Comparison of ENCODE assay signal across 12 cellular contexts in the genomic region with DNA sequence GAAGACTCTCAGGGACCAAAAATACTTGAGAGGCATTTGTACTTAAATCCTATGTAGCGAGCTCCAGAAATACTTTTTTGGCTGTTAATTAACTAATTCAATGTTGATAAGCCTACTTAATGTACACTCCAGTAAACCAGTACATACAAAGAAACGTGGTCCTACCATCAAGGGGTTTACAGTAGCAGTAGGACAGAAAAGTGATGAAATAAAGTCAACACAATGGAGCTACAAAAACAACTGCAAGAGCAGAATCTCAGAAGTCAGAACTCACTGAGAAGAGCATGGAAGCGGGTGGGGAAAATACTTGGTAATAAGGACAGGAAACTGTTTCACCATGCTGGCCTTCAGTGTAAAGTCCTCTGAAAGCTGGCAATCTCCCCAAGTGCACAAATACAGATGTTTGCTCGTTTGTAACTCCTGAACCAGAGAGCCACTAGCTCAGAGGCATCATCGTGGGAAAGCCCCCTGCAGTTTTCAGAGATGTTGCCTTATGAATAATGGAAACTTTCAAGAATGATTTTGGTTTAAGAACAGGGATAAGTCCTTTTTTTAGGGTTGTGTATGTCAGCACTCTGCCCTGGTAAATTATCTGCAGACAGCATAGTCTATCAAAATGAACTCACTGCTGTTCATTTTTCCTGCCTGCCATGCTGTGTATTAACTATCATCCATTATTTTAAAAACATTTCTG.
DNase-seq lines count a peak whose midpoint lies in the region; ATAC-seq and TF ChIP-seq lines count a peak whose summit lies in the region.
"Had no signal": no experiment of that assay in that cellular context is flagged by ENCODE, and none has a peak within 500 bp of the region (broad histone marks: within the 10 kb centered on the region; RNA-seq: fewer than 3 reads in every experiment).

No MANE protein-coding gene starts in this region.

- H3K4me1 Mint-ChIP-seq in endothelial cell (ENCODE audit: unreplicated experiment): peaks cover 18% of the 10 kb centered on the region

- no peaks in the 10 kb centered on the region for H3K27me3 Mint-ChIP-seq in endothelial cell (ENCODE audit: unreplicated experiment)
- H3K27me3 Mint-ChIP-seq: memory B cell had no signal

- H3K4me3 Mint-ChIP-seq in endothelial cell (ENCODE audit: unreplicated experiment): no peak overlapping the region
- H3K4me3 Mint-ChIP-seq: memory B cell, type B pancreatic cell had no signal

- WGBS in right lobe of liver (ENCODE audit: insufficient coverage, low coverage, low lambda C conversion rate, missing lambda C conversion rate): 15% methylated on average over 5 of the region's 5 CpGs

- no peaks in the 10 kb centered on the region for H3K27me3 ChIP-seq in right lobe of liver

- no peak for TF ChIP-seq POLR2A in right lobe of liver (IDR thresholded peaks at IDR 0.05)

- DNase-seq in right lobe of liver (peak in 1 of 3 donors; percentile 78), COLO668 (lab: John Stamatoyannopoulos, UW; ENCODE audit: unreplicated experiment) (no peak), endothelial cell (ENCODE audit: low spot score) (no peak), NCI-H1092 treated with DMSO at 0.1 percent for 48 hours (lab: John Stamatoyannopoulos, UW) (no peak)
- no peak for DNase-seq in activated CD4-positive, CD25-positive, alpha-beta regulatory T cell treated with anti-CD3 and anti-CD28 coated beads, Interleukin-2, amount 50 U/mL, for 72 hours
- DNase-seq: IMR-90; stimulated activated CD4-positive, alpha-beta T cell treated with anti-CD3 and anti-CD28 coated beads, Interleukin-15, amount 100 ng/mL, for 24 hours had no signal

- no peaks in the 10 kb centered on the region for H3K9me3 ChIP-seq in right lobe of liver

- H3K36me3 ChIP-seq in right lobe of liver: no peaks in the 10 kb centered on the region

- no peak overlapping the region for H3K27ac Mint-ChIP-seq in endothelial cell (ENCODE audit: unreplicated experiment)
- H3K27ac Mint-ChIP-seq: memory B cell, type B pancreatic cell had no signal

- no peak overlapping the region for H3K4me3 ChIP-seq in right lobe of liver

- H3K36me3 Mint-ChIP-seq in endothelial cell (ENCODE audit: low read depth, unreplicated experiment): no peaks in the 10 kb centered on the region
- H3K36me3 Mint-ChIP-seq: memory B cell, type B pancreatic cell had no signal

- no peak for TF ChIP-seq CTCF in right lobe of liver (IDR thresholded peaks at IDR 0.05)
- no peak for TF ChIP-seq CTCF in endothelial cell (IDR thresholded peaks at IDR 0.05; ENCODE audit: unreplicated experiment)

- ATAC-seq in GM18867 (IDR thresholded peaks at IDR 0.05; ENCODE audit: unreplicated experiment): peak; percentile 68
- ATAC-seq in GM21529 (IDR thresholded peaks at IDR 0.05; ENCODE audit: unreplicated experiment): peak; percentile 76
- peak; percentile 64 for ATAC-seq in HG03280 (IDR thresholded peaks at IDR 0.05; ENCODE audit: unreplicated experiment)
- peak; percentile 96 to 99 (median 97) for ATAC-seq in right lobe of liver

- intact Hi-C loops in right lobe of liver (cut with DNase I): no loop called here

- no peaks in the 10 kb centered on the region for H3K9me3 Mint-ChIP-seq in endothelial cell (ENCODE audit: unreplicated experiment)
- H3K9me3 Mint-ChIP-seq: memory B cell, type B pancreatic cell had no signal

- H3K27ac ChIP-seq in right lobe of liver: peak overlapping the region in 2 of 3 donors; percentile 12 to 24

- peaks cover 0 to 22% (median 7%) of the 10 kb centered on the region in 4 donors for H3K4me1 ChIP-seq in right lobe of liver
